ENCODE assay signal across 13 cellular contexts in genomic region chr4:185580699-185581098, GRCh38. TPM values are rescaled to one million over a fixed set of nuclear protein-coding genes. Genes with fewer than 3 reads are reported as not detected.
"Had no signal": no experiment of that assay in that cellular context is flagged by ENCODE, and none has a peak within 500 bp of the region (broad histone marks: within the 10 kb centered on the region; RNA-seq: fewer than 3 reads in every experiment).

No MANE protein-coding gene starts in this region.

- H3K27me3 ChIP-seq: adrenal gland, body of pancreas, thyroid gland, vagina had no signal

- H3K9me3 ChIP-seq: adrenal gland, body of pancreas, thyroid gland, vagina had no signal

- H3K4me1 ChIP-seq: adrenal gland, thyroid gland, vagina had no signal

- ATAC-seq: body of pancreas, left lobe of liver, T-helper 17 cell had no signal

- H3K36me3 ChIP-seq: adrenal gland, thyroid gland, vagina had no signal

- H3K27ac ChIP-seq: adrenal gland, body of pancreas, thyroid gland, vagina had no signal

- DNase-seq: activated CD4-positive, alpha-beta T cell treated with anti-CD3 and anti-CD28 coated beads, Interleukin-2, amount 10 ng/mL, durations not matched to agents 7 days and 5 days; activated CD4-positive, CD25-positive, alpha-beta regulatory T cell; activated CD8-positive, alpha-beta memory T cell treated with anti-CD3 and anti-CD28 coated beads for 24 hours; activated naive CD4-positive, alpha-beta T cell treated with anti-CD3 and anti-CD28 coated beads, Interleukin-2, amount 50 U/mL, for 16 hours; adrenal gland; body of pancreas; erythroblast; immature natural killer cell; nephron progenitor cell; T-helper 17 cell; thyroid gland had no signal

- H3K4me3 ChIP-seq: adrenal gland, body of pancreas, thyroid gland, vagina had no signal

RNA-seq across cellular contexts. Expression of gene PDLIM3, which starts 45.4 kb away (rescaled TPM):
- total RNA-seq: activated CD4-positive, alpha-beta T cell treated with anti-CD3 and anti-CD28 coated beads, Interleukin-2, amount 10 ng/mL, durations not matched to agents 7 days and 5 days; T-helper 17 cell had no signal
- polyA plus RNA-seq: immature natural killer cell had no signal
